In the genomic region with DNA sequence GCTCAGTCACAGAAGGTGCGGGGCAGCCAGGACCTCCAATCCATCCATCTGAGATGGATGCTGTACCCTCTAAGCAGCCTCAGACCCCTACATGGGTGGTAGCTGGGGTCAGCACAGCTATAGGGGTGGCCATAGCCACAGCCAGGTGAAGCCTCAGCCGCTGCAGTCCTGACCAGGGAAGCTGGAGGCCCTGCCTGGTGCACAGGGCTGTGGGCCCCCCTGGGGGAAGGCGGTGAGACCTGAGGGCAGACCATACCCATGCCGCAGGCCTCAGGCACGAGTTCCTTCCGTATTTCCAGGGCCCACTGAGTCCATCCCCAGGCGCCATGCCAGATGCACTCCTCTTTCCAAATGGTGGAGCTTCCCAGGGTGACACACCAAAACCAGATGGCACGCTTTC, we compare ENCODE assay signal across 1 cellular context.
TF ChIP-seq lines count a peak whose summit lies in the region.

No MANE protein-coding gene starts in this region.

TF ChIP-seq in HepG2, 621 proteins besides CTCF, POLR2A, EP300 and RAD21:
- TF ChIP-seq ZNF687 (CRISPR knock-in tag; IDR thresholded peaks at IDR 0.05) (peak; percentile 11; the same call in 1 of the 2 replicates), PRMT3 (CRISPR knock-in tag; IDR thresholded peaks at IDR 0.05; ENCODE audit: borderline replicate concordance, low read depth) (no peak), DR1 (CRISPR knock-in tag; IDR thresholded peaks at IDR 0.05) (no peak), RARG (CRISPR knock-in tag; IDR thresholded peaks at IDR 0.05; ENCODE audit: low read depth) (no peak), ZEB1 (IDR thresholded peaks at IDR 0.05; ENCODE audit: insufficient replicate concordance, low read depth) (no peak), HNRNPK (IDR thresholded peaks at IDR 0.05; ENCODE audit: low read depth, low read length, poor library complexity, severe bottlenecking) (no peak), ELF1 (CRISPR knock-in tag; IDR thresholded peaks at IDR 0.05) (no peak)
